In genomic region chr17:78829477-78829876, GRCh38 we compare ENCODE assay signal across 39 cellular contexts.
"Had no signal": no experiment of that assay in that cellular context is flagged by ENCODE, and none has a peak within 500 bp of the region (broad histone marks: within the 10 kb centered on the region; RNA-seq: fewer than 3 reads in every experiment).

No MANE protein-coding gene starts in this region.

- H3K4me3 Mint-ChIP-seq: activated B cell treated with CpG ODN at 0.5 μM for 24 hours; activated CD4-positive, alpha-beta memory T cell treated with anti-CD3 and anti-CD28 coated beads for 36 hours; activated CD4-positive, alpha-beta T cell treated with anti-CD3 and anti-CD28 coated beads, Interleukin-2, amount 10 ng/mL, durations not matched to agents 24 days and 14 days; activated CD8-positive, alpha-beta T cell treated with anti-CD3 and anti-CD28 coated beads for 36 hours; activated naive CD4-positive, alpha-beta T cell treated with anti-CD3 and anti-CD28 coated beads, Interleukin-2, amount 10 ng/mL, durations not matched to agents 7 days and 5 days; activated naive CD4-positive, alpha-beta T cell treated with anti-CD3 and anti-CD28 coated beads, Interleukin-2, amount 50 U/mL, for 24 hours; activated naive CD8-positive, alpha-beta T cell; activated naive CD8-positive, alpha-beta T cell treated with anti-CD3 and anti-CD28 coated beads, Interleukin-2, amount 10 ng/mL, durations not matched to agents 7 days and 5 days; activated naive CD8-positive, alpha-beta T cell treated with anti-CD3 and anti-CD28 coated beads, Interleukin-2, amount 50 U/mL, for 24 hours; activated T-cell treated with anti-CD3 and anti-CD28 coated beads, Interleukin-2, amount 50 U/mL, for 4 hours; activated T-cell treated with anti-CD3 and anti-CD28 coated beads, Interleukin-2, amount 50 U/mL, for 72 hours; activated T-helper 1 cell treated with anti-CD3 and anti-CD28 coated beads, Interleukin-12 subunit alpha, Interleukin-12 subunit beta, Interleukin-2, Interleukin-4 antibody, amounts not matched to agents 30 ng/mL and 10 ng/mL and 1 ng/mL, durations not matched to agents 14 hours and 24 hours and 36 hours; brain; central memory CD8-positive, alpha-beta T cell; T-helper 1 cell treated with Interleukin-12 subunit alpha and Interleukin-12 subunit beta and Interleukin-4 antibody, amounts not matched to agents 30 μg/mL and 1 μg/mL, for 36 hours; T-helper 2 cell treated with Interferon-gamma antibody and Interleukin-4, amounts not matched to agents 5 μg/mL and 100 μg/mL, for 36 hours had no signal

- H3K4me1 ChIP-seq: ascending aorta had no signal

- FAIRE-seq: bronchial epithelial cell, TTC549 had no signal

- H3K9me3 ChIP-seq: ascending aorta had no signal

- H3K27ac Mint-ChIP-seq: activated B cell treated with CpG ODN at 0.5 μM for 24 hours; activated CD4-positive, alpha-beta T cell treated with anti-CD3 and anti-CD28 coated beads, Interleukin-2, amount 10 ng/mL, durations not matched to agents 24 days and 14 days; activated CD8-positive, alpha-beta T cell treated with anti-CD3 and anti-CD28 coated beads for 36 hours; activated naive CD4-positive, alpha-beta T cell treated with anti-CD3 and anti-CD28 coated beads, Interleukin-2, amount 10 ng/mL, durations not matched to agents 7 days and 5 days; activated naive CD4-positive, alpha-beta T cell treated with anti-CD3 and anti-CD28 coated beads, Interleukin-2, amount 50 U/mL, for 24 hours; activated naive CD8-positive, alpha-beta T cell treated with anti-CD3 and anti-CD28 coated beads, Interleukin-2, amount 10 ng/mL, durations not matched to agents 7 days and 5 days; activated naive CD8-positive, alpha-beta T cell treated with anti-CD3 and anti-CD28 coated beads, Interleukin-2, amount 50 U/mL, for 24 hours; activated T-helper 1 cell treated with anti-CD3 and anti-CD28 coated beads, Interleukin-12 subunit alpha, Interleukin-12 subunit beta, Interleukin-2, Interleukin-4 antibody, amounts not matched to agents 30 ng/mL and 10 ng/mL and 1 ng/mL, durations not matched to agents 14 hours and 24 hours and 36 hours; activated T-helper 2 cell treated with anti-CD3 and anti-CD28 coated beads, Interferon-gamma antibody, Interleukin-2, Interleukin-4, amounts not matched to agents 10 μg/mL and 5 μg/mL and 100 μg/mL, durations not matched to agents 14 hours and 24 hours and 36 hours; brain; T-helper 1 cell treated with Interleukin-12 subunit alpha and Interleukin-12 subunit beta and Interleukin-4 antibody, amounts not matched to agents 30 μg/mL and 1 μg/mL, for 36 hours; T-helper 2 cell treated with Interferon-gamma antibody and Interleukin-4, amounts not matched to agents 5 μg/mL and 100 μg/mL, for 36 hours had no signal

- H3K27me3 Mint-ChIP-seq: activated B cell treated with CpG ODN at 0.5 μM for 24 hours; activated CD4-positive, alpha-beta memory T cell treated with anti-CD3 and anti-CD28 coated beads for 36 hours; activated CD4-positive, alpha-beta T cell treated with anti-CD3 and anti-CD28 coated beads, Interleukin-2, amount 10 ng/mL, durations not matched to agents 24 days and 14 days; activated CD8-positive, alpha-beta T cell treated with anti-CD3 and anti-CD28 coated beads for 36 hours; activated naive CD4-positive, alpha-beta T cell treated with anti-CD3 and anti-CD28 coated beads, Interleukin-2, amount 10 ng/mL, durations not matched to agents 7 days and 5 days; activated naive CD4-positive, alpha-beta T cell treated with anti-CD3 and anti-CD28 coated beads, Interleukin-2, amount 50 U/mL, for 24 hours; activated naive CD8-positive, alpha-beta T cell; activated naive CD8-positive, alpha-beta T cell treated with anti-CD3 and anti-CD28 coated beads, Interleukin-2, amount 10 ng/mL, durations not matched to agents 7 days and 5 days; activated naive CD8-positive, alpha-beta T cell treated with anti-CD3 and anti-CD28 coated beads, Interleukin-2, amount 50 U/mL, for 24 hours; brain; central memory CD8-positive, alpha-beta T cell had no signal

- H3K4me3 ChIP-seq: ascending aorta, cardiac muscle cell had no signal

- DNase-seq: activated B cell treated with CpG ODN at 0.5 μM for 24 hours; activated CD4-positive, alpha-beta memory T cell treated with anti-CD3 and anti-CD28 coated beads for 36 hours; activated CD4-positive, alpha-beta T cell treated with anti-CD3 and anti-CD28 coated beads for 4 hours; activated CD4-positive, alpha-beta T cell treated with anti-CD3 and anti-CD28 coated beads, Interleukin-2, amount 10 ng/mL, durations not matched to agents 24 days and 14 days; activated CD4-positive, alpha-beta T cell treated with anti-CD3 and anti-CD28 coated beads, Interleukin-2, amount 50 U/mL, for 1 hour; activated CD4-positive, alpha-beta T cell treated with anti-CD3 and anti-CD28 coated beads, Interleukin-2, amount 50 U/mL, for 4 hours; activated CD4-positive, CD25-positive, alpha-beta regulatory T cell treated with anti-CD3 and anti-CD28 coated beads, Interleukin-2, amount 50 U/mL, for 72 hours; activated CD8-positive, alpha-beta memory T cell treated with anti-CD3 and anti-CD28 coated beads, Interleukin-2, amount 50 U/mL, for 4 hours; activated CD8-positive, alpha-beta T cell treated with anti-CD3 and anti-CD28 coated beads for 36 hours; activated effector memory CD4-positive, alpha-beta T cell treated with Interleukin-2 at 50 U/mL for 16 hours; activated gamma-delta T cell; activated naive CD4-positive, alpha-beta T cell treated with anti-CD3 and anti-CD28 coated beads, Interleukin-2, amount 10 ng/mL, durations not matched to agents 7 days and 5 days; activated naive CD4-positive, alpha-beta T cell treated with Interleukin-2 at 50 U/mL for 16 hours; activated naive CD8-positive, alpha-beta T cell treated with anti-CD3 and anti-CD28 coated beads, Interleukin-2, amount 10 ng/mL, durations not matched to agents 7 days and 5 days; activated naive CD8-positive, alpha-beta T cell treated with anti-CD3 and anti-CD28 coated beads, Interleukin-2, amount 50 U/mL, for 24 hours; activated T-cell treated with anti-CD3 and anti-CD28 coated beads for 4 hours; activated T-cell treated with anti-CD3 and anti-CD28 coated beads, Interleukin-2, amount 50 U/mL, for 1 hour; activated T-cell treated with anti-CD3 and anti-CD28 coated beads, Interleukin-2, amount 50 U/mL, for 4 hours; activated T-cell treated with anti-CD3 and anti-CD28 coated beads, Interleukin-2, amount 50 U/mL, for 72 hours; amygdala; anterior cingulate cortex; caudate nucleus; cerebellar nuclear complex; T-helper 1 cell; T-helper 2 cell; T-helper 9 cell had no signal

- H3K27ac ChIP-seq: ascending aorta, cardiac muscle cell, VCaP had no signal

- ATAC-seq: activated CD8-positive, alpha-beta T cell treated with anti-CD3 and anti-CD28 coated beads for 36 hours; activated naive CD8-positive, alpha-beta T cell treated with anti-CD3 and anti-CD28 coated beads, Interleukin-2, amount 50 U/mL, for 24 hours; activated T-cell treated with anti-CD3 and anti-CD28 coated beads, Interleukin-2, amount 50 U/mL, for 4 hours; activated T-cell treated with anti-CD3 and anti-CD28 coated beads, Interleukin-2, amount 50 U/mL, for 72 hours had no signal

- H3K4me1 Mint-ChIP-seq: brain had no signal

- H3K9me3 Mint-ChIP-seq: activated B cell treated with CpG ODN at 0.5 μM for 24 hours; activated CD4-positive, alpha-beta memory T cell treated with anti-CD3 and anti-CD28 coated beads for 36 hours; activated CD4-positive, alpha-beta T cell treated with anti-CD3 and anti-CD28 coated beads, Interleukin-2, amount 10 ng/mL, durations not matched to agents 24 days and 14 days; activated CD8-positive, alpha-beta T cell treated with anti-CD3 and anti-CD28 coated beads for 36 hours; activated naive CD4-positive, alpha-beta T cell treated with anti-CD3 and anti-CD28 coated beads, Interleukin-2, amount 10 ng/mL, durations not matched to agents 7 days and 5 days; activated naive CD4-positive, alpha-beta T cell treated with anti-CD3 and anti-CD28 coated beads, Interleukin-2, amount 50 U/mL, for 24 hours; activated naive CD8-positive, alpha-beta T cell treated with anti-CD3 and anti-CD28 coated beads, Interleukin-2, amount 10 ng/mL, durations not matched to agents 7 days and 5 days; activated naive CD8-positive, alpha-beta T cell treated with anti-CD3 and anti-CD28 coated beads, Interleukin-2, amount 50 U/mL, for 24 hours; activated T-cell treated with anti-CD3 and anti-CD28 coated beads, Interleukin-2, amount 50 U/mL, for 4 hours; activated T-cell treated with anti-CD3 and anti-CD28 coated beads, Interleukin-2, amount 50 U/mL, for 72 hours; activated T-helper 1 cell treated with anti-CD3 and anti-CD28 coated beads, Interleukin-12 subunit alpha, Interleukin-12 subunit beta, Interleukin-2, Interleukin-4 antibody, amounts not matched to agents 30 ng/mL and 10 ng/mL and 1 ng/mL, durations not matched to agents 14 hours and 24 hours and 36 hours; activated T-helper 2 cell treated with anti-CD3 and anti-CD28 coated beads, Interferon-gamma antibody, Interleukin-2, Interleukin-4, amounts not matched to agents 10 μg/mL and 5 μg/mL and 100 μg/mL, durations not matched to agents 14 hours and 24 hours and 36 hours; central memory CD8-positive, alpha-beta T cell; T-helper 1 cell treated with Interleukin-12 subunit alpha and Interleukin-12 subunit beta and Interleukin-4 antibody, amounts not matched to agents 30 μg/mL and 1 μg/mL, for 36 hours; T-helper 2 cell treated with Interferon-gamma antibody and Interleukin-4, amounts not matched to agents 5 μg/mL and 100 μg/mL, for 36 hours had no signal

- H3K27me3 ChIP-seq: ascending aorta, cardiac muscle cell had no signal
